In the genomic region with DNA sequence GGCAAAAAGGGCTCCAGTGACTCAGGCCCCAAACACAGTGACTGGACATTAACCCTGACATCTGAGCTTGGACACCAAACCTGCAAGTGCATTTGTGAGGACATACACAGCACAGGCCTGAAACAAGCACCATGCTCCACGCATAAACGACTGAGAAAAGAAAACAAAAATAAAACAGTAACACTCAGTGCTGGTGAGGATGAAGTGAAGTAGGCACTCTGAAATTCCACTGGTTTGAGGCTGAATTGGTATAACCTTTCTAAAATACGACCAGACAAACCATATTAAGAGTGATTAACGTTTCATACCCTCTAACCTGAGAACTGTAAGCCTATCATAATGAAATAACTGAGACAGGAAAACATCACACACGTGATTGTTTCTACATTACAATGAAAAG, we compare ENCODE assay signal across 17 cellular contexts. TPM values are rescaled to one million over a fixed set of nuclear protein-coding genes. Genes with fewer than 3 reads are reported as not detected.
DNase-seq lines count a peak whose midpoint lies in the region; ATAC-seq, FAIRE-seq and TF ChIP-seq lines count a peak whose summit lies in the region.
"Had no signal": no experiment of that assay in that cellular context is flagged by ENCODE, and none has a peak within 500 bp of the region (broad histone marks: within the 10 kb centered on the region; RNA-seq: fewer than 3 reads in every experiment).

No MANE protein-coding gene starts in this region.

- H3K27me3 ChIP-seq in effector memory CD4-positive, alpha-beta T cell (replicated peaks; ENCODE audit: control insufficient read depth, insufficient read depth, low read length, poor library complexity, severe bottlenecking) = no peaks in the 10 kb centered on the region
- H3K27me3 ChIP-seq: esophagus muscularis mucosa, SJCRH30 had no signal

- no peak overlapping the region for H3K4me3 Mint-ChIP-seq in activated CD4-positive, alpha-beta T cell treated with anti-CD3 and anti-CD28 coated beads for 36 hours
- peak overlapping the region; percentile 69 to 75 (median 74) for H3K4me3 Mint-ChIP-seq in T-cell
- no peak overlapping the region for H3K4me3 Mint-ChIP-seq in stimulated activated memory B cell treated with anti-CD40 and anti-IgM and Interleukin-4, amounts not matched to agents 10 μg/mL and 1 μg/mL and 100 μg/mL, for 72 hours

- H3K36me3 ChIP-seq in effector memory CD4-positive, alpha-beta T cell (ENCODE audit: control insufficient read depth, insufficient read depth, low read length) = peaks cover 15% of the 10 kb centered on the region

- peaks cover 4% of the 10 kb centered on the region for H3K9me3 Mint-ChIP-seq in activated CD4-positive, alpha-beta T cell treated with anti-CD3 and anti-CD28 coated beads for 36 hours (ENCODE audit: low read depth)
- no peaks in the 10 kb centered on the region for H3K9me3 Mint-ChIP-seq in T-cell
- no peaks in the 10 kb centered on the region for H3K9me3 Mint-ChIP-seq in stimulated activated memory B cell treated with anti-CD40 and anti-IgM and Interleukin-4, amounts not matched to agents 10 μg/mL and 1 μg/mL and 100 μg/mL, for 72 hours

- FAIRE-seq in GM12892 (lab: Jason Lieb, UNC) = no peak
- FAIRE-seq: A549, colon, islet of Langerhans had no signal

- peaks cover 30% of the 10 kb centered on the region for H3K4me1 ChIP-seq in effector memory CD4-positive, alpha-beta T cell (ENCODE audit: control insufficient read depth, insufficient read depth, low read length, poor library complexity, severe bottlenecking)

- no peaks in the 10 kb centered on the region for H3K27me3 Mint-ChIP-seq in activated CD4-positive, alpha-beta T cell treated with anti-CD3 and anti-CD28 coated beads for 36 hours
- no peaks in the 10 kb centered on the region for H3K27me3 Mint-ChIP-seq in T-cell
- no peaks in the 10 kb centered on the region for H3K27me3 Mint-ChIP-seq in stimulated activated memory B cell treated with anti-CD40 and anti-IgM and Interleukin-4, amounts not matched to agents 10 μg/mL and 1 μg/mL and 100 μg/mL, for 72 hours

- CTCF ChIA-PET in activated CD4-positive, alpha-beta T cell treated with anti-CD3 and anti-CD28 coated beads for 36 hours (lab: Charles Lee) = interaction anchor here (0.6 to 1.2 kb wide), 3 partner anchors 14 to 25 kb away, joined by 3 to 5 read pairs (median 3); no protein-coding TSS in a partner anchor
- CTCF ChIA-PET in T-cell (lab: Charles Lee) = interaction anchor here in 1 of 2 donors (0.8 to 1.5 kb wide), 5 partner anchors 17 to 27 kb away, joined by 3 to 11 read pairs (median 5); no protein-coding TSS in a partner anchor

- intact Hi-C loops in activated CD4-positive, alpha-beta T cell treated with anti-CD3 and anti-CD28 coated beads for 36 hours (cut with DNase I, micrococcal nuclease) = no loop called here

- POLR2A ChIA-PET in activated CD4-positive, alpha-beta T cell treated with anti-CD3 and anti-CD28 coated beads for 36 hours (lab: Charles Lee) = no interaction called here
- POLR2A ChIA-PET in T-cell (lab: Charles Lee) = interaction anchor here in 1 of 2 donors (0.8 to 1.2 kb wide), 6 partner anchors 7 to 94 kb away, joined by 3 to 7 read pairs (median 4); a partner anchor contains a TSS

- no peaks in the 10 kb centered on the region for H3K9me3 ChIP-seq in effector memory CD4-positive, alpha-beta T cell (ENCODE audit: control insufficient read depth, low read length)
- H3K9me3 ChIP-seq: A549, esophagus muscularis mucosa, SJCRH30 had no signal

- H3K27ac ChIP-seq in effector memory CD4-positive, alpha-beta T cell (ENCODE audit: insufficient read depth, low read length, poor library complexity, severe bottlenecking) = peak overlapping the region; percentile 76
- H3K27ac ChIP-seq: A549, esophagus muscularis mucosa, SJCRH30 had no signal

- no peak for ATAC-seq in activated CD4-positive, alpha-beta T cell treated with anti-CD3 and anti-CD28 coated beads for 36 hours
- no peak for ATAC-seq in T-cell (replicated peaks in 1 of 4)
- ATAC-seq in stimulated activated memory B cell treated with anti-CD40 and anti-IgM and Interleukin-4, amounts not matched to agents 10 μg/mL and 1 μg/mL and 100 μg/mL, for 72 hours = no peak
- no peak for ATAC-seq in HG03460 (IDR thresholded peaks at IDR 0.05; ENCODE audit: unreplicated experiment)
- ATAC-seq: A549 had no signal

- no peak for DNase-seq in activated CD4-positive, alpha-beta T cell treated with anti-CD3 and anti-CD28 coated beads for 36 hours
- no peak for DNase-seq in activated CD4-positive, alpha-beta T cell treated with anti-CD3 and anti-CD28 coated beads for 48 hours
- DNase-seq in T-cell = no peak
- DNase-seq in effector memory CD4-positive, alpha-beta T cell = no peak
- DNase-seq in GM12892 (ENCODE audit: insufficient read length) = no peak
- DNase-seq in D341Med (ENCODE audit: low spot score) = no peak
- DNase-seq: anterior cingulate cortex, Calu3, NCI-H187, NCI-H524, SJCRH30 had no signal

- H3K27ac Mint-ChIP-seq in activated CD4-positive, alpha-beta T cell treated with anti-CD3 and anti-CD28 coated beads for 36 hours = peak overlapping the region; percentile 91
- peak overlapping the region; percentile 99 for H3K27ac Mint-ChIP-seq in T-cell
- peak overlapping the region; percentile 62 for H3K27ac Mint-ChIP-seq in stimulated activated memory B cell treated with anti-CD40 and anti-IgM and Interleukin-4, amounts not matched to agents 10 μg/mL and 1 μg/mL and 100 μg/mL, for 72 hours

- peaks cover 69% of the 10 kb centered on the region for H3K36me3 Mint-ChIP-seq in activated CD4-positive, alpha-beta T cell treated with anti-CD3 and anti-CD28 coated beads for 36 hours (ENCODE audit: low read depth)
- peaks cover 36% of the 10 kb centered on the region for H3K36me3 Mint-ChIP-seq in T-cell
- H3K36me3 Mint-ChIP-seq in stimulated activated memory B cell treated with anti-CD40 and anti-IgM and Interleukin-4, amounts not matched to agents 10 μg/mL and 1 μg/mL and 100 μg/mL, for 72 hours = peaks cover 45% of the 10 kb centered on the region

- no peak overlapping the region for H3K4me3 ChIP-seq in effector memory CD4-positive, alpha-beta T cell (ENCODE audit: insufficient read depth, low read depth, low read length, poor library complexity, severe bottlenecking)
- H3K4me3 ChIP-seq: A549, esophagus muscularis mucosa, SJCRH30 had no signal

- H3K4me1 Mint-ChIP-seq in activated CD4-positive, alpha-beta T cell treated with anti-CD3 and anti-CD28 coated beads for 36 hours = peaks cover 40% of the 10 kb centered on the region
- H3K4me1 Mint-ChIP-seq in T-cell = peaks cover 32 to 57% (median 40%) of the 10 kb centered on the region in 3 donors
- H3K4me1 Mint-ChIP-seq in stimulated activated memory B cell treated with anti-CD40 and anti-IgM and Interleukin-4, amounts not matched to agents 10 μg/mL and 1 μg/mL and 100 μg/mL, for 72 hours = peaks cover 33% of the 10 kb centered on the region

- TF ChIP-seq POLR2A in GM12892 (IDR thresholded peaks at IDR 0.05; ENCODE audit: low read depth, low read length) = no peak

RNA-seq across cellular contexts. Expression of a gene that starts 5.5 kb away (rescaled TPM):
- 10 to 100 TPM; 51.5 to 72.1 TPM for total RNA-seq in activated CD4-positive, alpha-beta T cell treated with anti-CD3 and anti-CD28 coated beads for 36 hours
- 10 to 100 TPM; 32.7 to 67.5 (median 36.9) TPM for total RNA-seq in T-cell
- polyA plus RNA-seq in GM12892 (2012; ENCODE audit: missing spikeins) = 26.7 TPM

RNA-seq across cellular contexts. Expression of a gene that starts 24.5 kb away (rescaled TPM):
- total RNA-seq in activated CD4-positive, alpha-beta T cell treated with anti-CD3 and anti-CD28 coated beads for 36 hours = 10 to 100 TPM; 57.9 to 64.8 TPM
- 10 to 100 TPM; 52.6 to 76.7 (median 70.3) TPM for total RNA-seq in T-cell
- 11.0 TPM for polyA plus RNA-seq in GM12892 (2012; ENCODE audit: missing spikeins)

Comparison
In these comparisons a context has a peak if more than half of its experiments do, and no peak if none do; other contexts are left out.
1. H3K4me3 Mint-ChIP-seq: peak in T-cell (3 of 3); none in activated CD4-positive, alpha-beta T cell treated with anti-CD3 and anti-CD28 coated beads for 36 hours (single experiment) and stimulated activated memory B cell treated with anti-CD40 and anti-IgM and Interleukin-4, amounts not matched to agents 10 μg/mL and 1 μg/mL and 100 μg/mL, for 72 hours (single experiment).
2. Peak in every context shown above with its lines, with median percentiles within 50 percentile points of each other: H3K27ac Mint-ChIP-seq.